Comparison of ENCODE assay signal across 20 cellular contexts in genomic region chr6:40965046-40965445, GRCh38.
"Had no signal": no experiment of that assay in that cellular context is flagged by ENCODE, and none has a peak within 500 bp of the region (broad histone marks: within the 10 kb centered on the region; RNA-seq: fewer than 3 reads in every experiment).

No MANE protein-coding gene starts in this region.

- DNase-seq: activated CD4-positive, alpha-beta T cell treated with anti-CD3 and anti-CD28 coated beads, Interleukin-2, amount 10 ng/mL, durations not matched to agents 7 days and 5 days; activated CD8-positive, alpha-beta memory T cell treated with anti-CD3 and anti-CD28 coated beads, Interleukin-2, amount 50 U/mL, for 4 hours; activated CD8-positive, alpha-beta T cell treated with anti-CD3 and anti-CD28 coated beads, Interleukin-2, amount 10 ng/mL, durations not matched to agents 7 days and 5 days; activated effector memory CD4-positive, alpha-beta T cell treated with Interleukin-2 at 50 U/mL for 16 hours; activated naive CD4-positive, alpha-beta T cell treated with anti-CD3 and anti-CD28 coated beads, Interleukin-2, amount 10 ng/mL, durations not matched to agents 7 days and 5 days; activated naive CD8-positive, alpha-beta T cell treated with anti-CD3 and anti-CD28 coated beads, Interleukin-2, amount 50 U/mL, for 24 hours; activated T-cell treated with anti-CD3 and anti-CD28 coated beads, Interleukin-2, amount 50 U/mL, for 48 hours; aorta; dermis blood vessel endothelial cell; effector memory CD4-positive, alpha-beta T cell; immature natural killer cell; kidney glomerular epithelial cell; left ventricle myocardium inferior; nephron progenitor cell; occipital lobe; posterior cingulate gyrus; T1000 had no signal

- H3K9me3 ChIP-seq: left ventricle myocardium inferior, right atrium auricular region, tibial nerve had no signal

- H3K4me3 ChIP-seq: cardiac muscle cell, left ventricle myocardium inferior, right atrium auricular region, tibial nerve had no signal

- H3K27ac ChIP-seq: cardiac muscle cell, left ventricle myocardium inferior, right atrium auricular region, tibial nerve had no signal

- H3K36me3 ChIP-seq: cardiac muscle cell, left ventricle myocardium inferior, right atrium auricular region, tibial nerve had no signal

- H3K27me3 ChIP-seq: cardiac muscle cell, right atrium auricular region, tibial nerve had no signal

- H3K4me1 ChIP-seq: left ventricle myocardium inferior, right atrium auricular region, tibial nerve had no signal
